ENCODE assay signal across 24 cellular contexts in genomic region chr11:39673994-39674393, GRCh38.
"Had no signal": no experiment of that assay in that cellular context is flagged by ENCODE, and none has a peak within 500 bp of the region (broad histone marks: within the 10 kb centered on the region; RNA-seq: fewer than 3 reads in every experiment).

No MANE protein-coding gene starts in this region.

- H3K9me3 ChIP-seq: stomach, suprapubic skin, testis, thoracic aorta, thyroid gland, tibial artery, tibial nerve, transverse colon, upper lobe of left lung, uterus, vagina had no signal

- H3K36me3 ChIP-seq: stomach, suprapubic skin, thoracic aorta, thyroid gland, tibial artery, tibial nerve, transverse colon, upper lobe of left lung, upper lobe of right lung, uterus, vagina had no signal

- H3K4me3 ChIP-seq: stomach, suprapubic skin, testis, thoracic aorta, thyroid gland, tibial artery, tibial nerve, transverse colon, upper lobe of left lung, upper lobe of right lung, uterus, vagina had no signal

- DNase-seq: stimulated activated CD4-positive, alpha-beta T cell treated with anti-CD3 and anti-CD28 coated beads, Interleukin-2, amount 100 ng/mL, for 48 hours; stimulated activated CD4-positive, alpha-beta T cell treated with anti-CD3 and anti-CD28 coated beads, Interleukin-4, amount 100 ng/mL, for 1 hour; stimulated activated CD4-positive, alpha-beta T cell treated with anti-CD3 and anti-CD28 coated beads, Interleukin-4, amount 100 ng/mL, for 24 hours; stimulated activated CD4-positive, alpha-beta T cell treated with anti-CD3 and anti-CD28 coated beads, Interleukin-4, amount 100 ng/mL, for 4 hours; stimulated activated CD8-positive, alpha-beta memory T cell treated with anti-CD3 and anti-CD28 coated beads, Interleukin-4, amount 100 ng/mL, for 48 hours; stimulated activated naive B cell treated with anti-CD40 and anti-IgM and Interleukin-4, amounts not matched to agents 10 μg/mL and 1 μg/mL and 100 μg/mL, for 72 hours; stimulated activated naive CD4-positive, alpha-beta T cell; stimulated activated naive CD4-positive, alpha-beta T cell treated with Interleukin-2 at 50 U/mL for 16 hours; stimulated activated naive CD8-positive, alpha-beta T cell treated with anti-CD3 and anti-CD28 coated beads, Interleukin-15, amount 100 ng/mL, for 72 hours; stimulated activated naive CD8-positive, alpha-beta T cell treated with anti-CD3 and anti-CD28 coated beads, Interleukin-15, Interleukin-2, amounts not matched to agents 100 U/mL and 50 U/mL, for 24 hours; stomach; substantia nigra; testis; thyroid gland; tibial artery; transverse colon; trophoblast cell; upper lobe of left lung; upper lobe of right lung; uterus had no signal

- H3K27ac ChIP-seq: stomach, suprapubic skin, testis, thoracic aorta, thyroid gland, tibial artery, tibial nerve, transverse colon, upper lobe of left lung, upper lobe of right lung, uterus, vagina had no signal

- H3K27me3 ChIP-seq: stomach, suprapubic skin, testis, thyroid gland, tibial artery, tibial nerve, transverse colon, upper lobe of left lung, upper lobe of right lung, uterus, vagina had no signal
